ENCODE assay signal across 27 cellular contexts in genomic region chr2:213167559-213167958, GRCh38. TPM values are rescaled to one million over a fixed set of nuclear protein-coding genes. Genes with fewer than 3 reads are reported as not detected.
DNase-seq lines count a peak whose midpoint lies in the region; ATAC-seq, FAIRE-seq and TF ChIP-seq lines count a peak whose summit lies in the region.
"Had no signal": no experiment of that assay in that cellular context is flagged by ENCODE, and none has a peak within 500 bp of the region (broad histone marks: within the 10 kb centered on the region; RNA-seq: fewer than 3 reads in every experiment).

No MANE protein-coding gene starts in this region.

- H3K27me3 ChIP-seq in HepG2 (ENCODE audit: control insufficient read depth in 1 of 2, insufficient read depth in 2 of 2, low read length in 2 of 2), result no peaks in the 10 kb centered on the region
- no peaks in the 10 kb centered on the region for H3K27me3 ChIP-seq in right lobe of liver
- no peaks in the 10 kb centered on the region for H3K27me3 ChIP-seq in SU-DHL-6 (ENCODE audit: low read length)
- H3K27me3 ChIP-seq in testis, result no peaks in the 10 kb centered on the region
- no peaks in the 10 kb centered on the region for H3K27me3 ChIP-seq in right atrium auricular region
- H3K27me3 ChIP-seq: Peyer's patch had no signal

- TF ChIP-seq EP300 in HepG2 (IDR thresholded peaks at IDR 0.05; ENCODE audit: low read depth in 2 of 2, low read length in 2 of 2), result no peak
- no peak for TF ChIP-seq EP300 in HepG2 (CRISPR knock-in tag; IDR thresholded peaks at IDR 0.05; ENCODE audit: borderline replicate concordance)

- H3K36me3 ChIP-seq in HepG2 (replicated peaks in 1 of 2; ENCODE audit: control insufficient read depth in 1 of 2, insufficient read depth in 2 of 2, low read length in 2 of 2), result no peaks in the 10 kb centered on the region
- H3K36me3 ChIP-seq in right lobe of liver, result no peaks in the 10 kb centered on the region
- no peaks in the 10 kb centered on the region for H3K36me3 ChIP-seq in SU-DHL-6 (ENCODE audit: low read length)
- no peaks in the 10 kb centered on the region for H3K36me3 ChIP-seq in testis (ENCODE audit: low read depth, missing control alignments)
- H3K36me3 ChIP-seq in right atrium auricular region, result no peaks in the 10 kb centered on the region
- H3K36me3 ChIP-seq: Peyer's patch had no signal

- POLR2A ChIA-PET in HepG2 (lab: Yijun Ruan, JAX), result no interaction called here

- 20% methylated on average over 1 of the region's 1 CpG for WGBS in HepG2 (ENCODE audit: low lambda C conversion rate)
- WGBS in right lobe of liver (ENCODE audit: insufficient coverage, low coverage, low lambda C conversion rate, missing lambda C conversion rate), result 86% methylated on average over 1 of the region's 1 CpG
- WGBS in testis, 2 donors, result 66 to 71% methylated on average over 1 of the region's 1 CpG

- H2AFZ ChIP-seq in HepG2 (ENCODE audit: low read length) (no peak overlapping the region), SU-DHL-6 (ENCODE audit: low read depth, low read length, severe bottlenecking) (peak overlapping the region; percentile 18)

- H3K9me2 ChIP-seq in SU-DHL-6 (replicated peaks; ENCODE audit: insufficient read depth, low read length), result no peaks in the 10 kb centered on the region

- no peaks in the 10 kb centered on the region for H3K36me3 Mint-ChIP-seq in naive B cell
- H3K36me3 Mint-ChIP-seq: CD8-positive, alpha-beta memory T cell had no signal

- peak overlapping the region in 1 of 8 donors; percentile 48 for H3K4me3 Mint-ChIP-seq in naive B cell
- H3K4me3 Mint-ChIP-seq: CD8-positive, alpha-beta memory T cell had no signal

- H3K4me3 ChIP-seq in HepG2 (replicated peaks in 1 of 3; ENCODE audit: insufficient read depth in 1 of 3, low read depth in 2 of 3, low read length in 3 of 3) (no peak overlapping the region), right lobe of liver (no peak overlapping the region), SU-DHL-6 (ENCODE audit: insufficient read depth, low read length, poor library complexity, severe bottlenecking) (peak overlapping the region; percentile 17), testis (no peak overlapping the region), right atrium auricular region (no peak overlapping the region)
- H3K4me3 ChIP-seq: K562, Peyer's patch had no signal

- peaks cover 0 to 4% (median 0%) of the 10 kb centered on the region in 7 donors for H3K9me3 Mint-ChIP-seq in naive B cell
- H3K9me3 Mint-ChIP-seq: CD8-positive, alpha-beta memory T cell had no signal

- no peaks in the 10 kb centered on the region for H3K27me3 Mint-ChIP-seq in naive B cell
- H3K27me3 Mint-ChIP-seq: CD8-positive, alpha-beta memory T cell had no signal

- no peak overlapping the region for H3K9ac ChIP-seq in HepG2 (ENCODE audit: insufficient read depth, low read depth, low read length)
- H3K9ac ChIP-seq in SU-DHL-6 (ENCODE audit: low read length), result peak overlapping the region; percentile 47

- H4K20me1 ChIP-seq in HepG2 (ENCODE audit: insufficient read depth, low read length), result no peaks in the 10 kb centered on the region
- no peaks in the 10 kb centered on the region for H4K20me1 ChIP-seq in SU-DHL-6 (ENCODE audit: low read depth, low read length)

- BruUV-seq in HepG2 (replicated peaks; lab: Mats Ljungman, UMichigan), result no TSS peak

- TF ChIP-seq RAD21 in HepG2 (CRISPR knock-in tag; IDR thresholded peaks at IDR 0.05), result no peak

- no peak for TF ChIP-seq POLR2A in HepG2 (IDR thresholded peaks at IDR 0.05; ENCODE audit: insufficient read depth in 1 of 2, low read depth in 2 of 2, low read length in 2 of 2)
- no peak for TF ChIP-seq POLR2A in right lobe of liver (IDR thresholded peaks at IDR 0.05)
- TF ChIP-seq POLR2A in testis (IDR thresholded peaks at IDR 0.05), result no peak

- TF ChIP-seq CTCF in HepG2 (CRISPR knock-in tag; IDR thresholded peaks at IDR 0.05) (no peak), right lobe of liver (IDR thresholded peaks at IDR 0.05) (no peak), SU-DHL-6 (IDR thresholded peaks at IDR 0.05; ENCODE audit: insufficient read depth, low read length, poor library complexity, severe bottlenecking) (no peak), testis (IDR thresholded peaks at IDR 0.05) (no peak), right atrium auricular region (IDR thresholded peaks at IDR 0.05) (no peak)

- H3K4me1 ChIP-seq in HepG2 (ENCODE audit: insufficient read depth, low read length), result peaks cover 5% of the 10 kb centered on the region; the same call in 1 of the 2 replicates
- H3K4me1 ChIP-seq in right lobe of liver, result no peaks in the 10 kb centered on the region
- no peaks in the 10 kb centered on the region for H3K4me1 ChIP-seq in testis
- no peaks in the 10 kb centered on the region for H3K4me1 ChIP-seq in right atrium auricular region
- H3K4me1 ChIP-seq: Peyer's patch had no signal

- H3K4me2 ChIP-seq in HepG2 (ENCODE audit: low read depth, low read length) (no peak overlapping the region), SU-DHL-6 (ENCODE audit: low read depth, low read length, poor library complexity, severe bottlenecking) (peak overlapping the region; percentile 83)

- H3K4me1 Mint-ChIP-seq in naive B cell, result peaks cover 27 to 46% (median 45%) of the 10 kb centered on the region in 3 donors
- H3K4me1 Mint-ChIP-seq: CD8-positive, alpha-beta memory T cell had no signal

- no peak overlapping the region for H3K27ac ChIP-seq in HepG2 (ENCODE audit: extremely low read length, insufficient read depth, low read length)
- no peak overlapping the region for H3K27ac ChIP-seq in right lobe of liver
- peak overlapping the region; percentile 99 for H3K27ac ChIP-seq in SU-DHL-6 (ENCODE audit: low read depth, low read length)
- no peak overlapping the region for H3K27ac ChIP-seq in testis
- no peak overlapping the region for H3K27ac ChIP-seq in right atrium auricular region
- H3K27ac ChIP-seq: 22Rv1, Peyer's patch had no signal

- H3K9me3 ChIP-seq in HepG2 (ENCODE audit: low read length) (no peaks in the 10 kb centered on the region), right lobe of liver (no peaks in the 10 kb centered on the region), SU-DHL-6 (ENCODE audit: insufficient read depth, low read length) (no peaks in the 10 kb centered on the region), testis (no peaks in the 10 kb centered on the region), right atrium auricular region (no peaks in the 10 kb centered on the region)
- H3K9me3 ChIP-seq: Peyer's patch had no signal

- no peak for DNase-seq in HepG2 (ENCODE audit: low spot score)
- no peak for DNase-seq in right lobe of liver
- peak; percentile 50 for DNase-seq in naive B cell
- DNase-seq in testis, result peak; percentile 21
- DNase-seq in D341Med (ENCODE audit: low spot score), result no peak
- no peak for DNase-seq in right atrium auricular region (ENCODE audit: low spot score)
- DNase-seq: ACHN; C1 segment of cervical spinal cord; Calu3; CD8-positive, alpha-beta memory T cell; EL; GF-D8; H7; NCI-H1105; NCI-H146; NCI-H2029; NCI-H2171; NCI-H345; NCI-H524; NCI-H774; NK-92 treated with Interleukin-12 subunit alpha and Interleukin-12 subunit beta, amount 100 ng/mL, for 24 hours; Peyer's patch had no signal

- CTCF ChIA-PET in HepG2 (lab: Yijun Ruan, JAX; ENCODE audit: low intra/inter-chr PET ratio, low total read pairs), result no interaction called here

- H3K79me2 ChIP-seq in HepG2 (ENCODE audit: insufficient read depth, low read length) (no peaks in the 10 kb centered on the region), SU-DHL-6 (ENCODE audit: insufficient read depth, low read length) (no peaks in the 10 kb centered on the region)

- ATAC-seq in HepG2, result no peak
- ATAC-seq in right lobe of liver, result no peak
- peak; percentile 50 to 53 for ATAC-seq in naive B cell (ENCODE audit: low read depth in 2 of 2)
- no peak for ATAC-seq in GM21717 (IDR thresholded peaks at IDR 0.05; ENCODE audit: unreplicated experiment)
- ATAC-seq: K562, SK-N-SH treated with all-trans-retinoic acid at 6 μM for 48 hours had no signal

- FAIRE-seq in HepG2 (lab: Jason Lieb, UNC), result no peak
- FAIRE-seq: K562 had no signal

- peaks cover 44% of the 10 kb centered on the region for H3F3A ChIP-seq in SU-DHL-6 (ENCODE audit: insufficient read depth)

- peak overlapping the region; percentile 41 to 97 (median 58) for H3K27ac Mint-ChIP-seq in naive B cell
- H3K27ac Mint-ChIP-seq: CD8-positive, alpha-beta memory T cell had no signal

- intact Hi-C loops in HepG2 (cut with micrococcal nuclease; ENCODE audit: unreplicated experiment), result no loop called here
- intact Hi-C loops in right lobe of liver (cut with DNase I), result no loop called here
- intact Hi-C loops in testis (cut with DNase I; ENCODE audit: low total_unique reads), result no loop called here

- in situ Hi-C loops in HepG2 (cut with HindIII; ENCODE audit: extremely low pct_ligation_motif_present, low pct_unique_long_range_greater_than_20kb), result no loop called here

RNA-seq across cellular contexts. Expression of gene IKZF2, which starts 16.1 kb away (rescaled TPM):
- total RNA-seq in HepG2 (2016; rRNA removed; fragmentation: Illumina TruSeq; extraction: Trizol), result 0.60 and 0.86 TPM in 2 replicates
- under 0.01 and 0.26 TPM in 2 replicates for total RNA-seq in HepG2 (2016; cell fraction: cytosol; rRNA removed; fragmentation: Illumina TruSeq; extraction: Trizol; ENCODE audit: low read depth)
- 0.83 and 0.97 TPM in 2 replicates for total RNA-seq in HepG2 (2016; cell fraction: insoluble cytoplasmic fraction; rRNA removed; fragmentation: Illumina TruSeq; extraction: Trizol)
- total RNA-seq in HepG2 (2016; cell fraction: membrane; rRNA removed; fragmentation: Illumina TruSeq; extraction: Trizol), result 0.22 and 0.28 TPM in 2 replicates
- total RNA-seq in HepG2 (2016; cell fraction: nucleus; rRNA removed; fragmentation: Illumina TruSeq; extraction: Trizol), result 1.8 and 2.1 TPM in 2 replicates
- polyA plus RNA-seq in HepG2 (2011; rRNA removed), result 0.18 and 0.35 TPM in 2 replicates
- 0.13 and 0.22 TPM in 2 replicates for polyA plus RNA-seq in HepG2 (2011; cell fraction: cytosol; rRNA removed)
- polyA plus RNA-seq in HepG2 (2011; cell fraction: nucleus; rRNA removed), result 0.13 and 0.45 TPM in 2 replicates
- 0.09 and 0.27 TPM in 2 replicates for polyA plus RNA-seq in HepG2 (2012)
- 0.09 and 0.10 TPM in 2 replicates for polyA plus RNA-seq in HepG2 (2016; cell fraction: cytosol; fragmentation: Illumina TruSeq; extraction: Trizol; ENCODE audit: low read depth)
- polyA plus RNA-seq in HepG2 (2016; cell fraction: insoluble cytoplasmic fraction; fragmentation: Illumina TruSeq; extraction: Trizol; ENCODE audit: low read depth), result 0.30 and 0.37 TPM in 2 replicates
- polyA plus RNA-seq in HepG2 (2016; cell fraction: membrane; fragmentation: Illumina TruSeq; extraction: Trizol; ENCODE audit: low read depth), result 0.06 and 0.23 TPM in 2 replicates
- polyA plus RNA-seq in HepG2 (2016; cell fraction: nucleus; fragmentation: Illumina TruSeq; extraction: Trizol; ENCODE audit: insufficient read depth, low read depth), result 0.15 and 0.36 TPM in 2 replicates
- polyA minus RNA-seq in HepG2 (2011; rRNA and poly(A)+ RNA removed; ENCODE audit: low replicate concordance), result 1.7 and 5.0 TPM in 2 replicates
- polyA minus RNA-seq in HepG2 (2011; cell fraction: cytosol; rRNA and poly(A)+ RNA removed), result 0.88 and 0.99 TPM in 2 replicates
- polyA minus RNA-seq in HepG2 (2011; cell fraction: nucleus; rRNA and poly(A)+ RNA removed), result 1.7 and 3.2 TPM in 2 replicates
- total RNA-seq in right lobe of liver, result 1 to 10 TPM; 1.1 to 4.1 (median 1.9) TPM
- polyA plus RNA-seq in naive B cell (ENCODE audit: low read depth in 6 of 6), result 1 to 10 TPM in 5 of 6 donors, under 1 TPM in 1; 0.59 to 6.8 (median 4.5) TPM
- 10 to 100 TPM in 1 of 2 donors, 1 to 10 TPM in 1; 9.1 to 11.4 TPM for total RNA-seq in testis
- polyA plus RNA-seq in testis (ENCODE audit: insufficient read depth, low read depth, low replicate concordance), result 3.0 TPM
- total RNA-seq in right atrium auricular region, result 1 to 10 TPM; 6.0 to 6.5 TPM

Comparison
In these comparisons a context has a peak if more than half of its experiments do, and no peak if none do; other contexts are left out.
1. ATAC-seq: peak in naive B cell (2 of 2); none in HepG2 (single experiment), right lobe of liver (0 of 4) and GM21717 (single experiment).
2. DNase-seq: peak in naive B cell (single experiment) and testis (single experiment); none in HepG2 (single experiment), right lobe of liver (0 of 3), D341Med (single experiment) and right atrium auricular region (single experiment).